8 cellular contexts compared by ENCODE assay signal in the genomic region with DNA sequence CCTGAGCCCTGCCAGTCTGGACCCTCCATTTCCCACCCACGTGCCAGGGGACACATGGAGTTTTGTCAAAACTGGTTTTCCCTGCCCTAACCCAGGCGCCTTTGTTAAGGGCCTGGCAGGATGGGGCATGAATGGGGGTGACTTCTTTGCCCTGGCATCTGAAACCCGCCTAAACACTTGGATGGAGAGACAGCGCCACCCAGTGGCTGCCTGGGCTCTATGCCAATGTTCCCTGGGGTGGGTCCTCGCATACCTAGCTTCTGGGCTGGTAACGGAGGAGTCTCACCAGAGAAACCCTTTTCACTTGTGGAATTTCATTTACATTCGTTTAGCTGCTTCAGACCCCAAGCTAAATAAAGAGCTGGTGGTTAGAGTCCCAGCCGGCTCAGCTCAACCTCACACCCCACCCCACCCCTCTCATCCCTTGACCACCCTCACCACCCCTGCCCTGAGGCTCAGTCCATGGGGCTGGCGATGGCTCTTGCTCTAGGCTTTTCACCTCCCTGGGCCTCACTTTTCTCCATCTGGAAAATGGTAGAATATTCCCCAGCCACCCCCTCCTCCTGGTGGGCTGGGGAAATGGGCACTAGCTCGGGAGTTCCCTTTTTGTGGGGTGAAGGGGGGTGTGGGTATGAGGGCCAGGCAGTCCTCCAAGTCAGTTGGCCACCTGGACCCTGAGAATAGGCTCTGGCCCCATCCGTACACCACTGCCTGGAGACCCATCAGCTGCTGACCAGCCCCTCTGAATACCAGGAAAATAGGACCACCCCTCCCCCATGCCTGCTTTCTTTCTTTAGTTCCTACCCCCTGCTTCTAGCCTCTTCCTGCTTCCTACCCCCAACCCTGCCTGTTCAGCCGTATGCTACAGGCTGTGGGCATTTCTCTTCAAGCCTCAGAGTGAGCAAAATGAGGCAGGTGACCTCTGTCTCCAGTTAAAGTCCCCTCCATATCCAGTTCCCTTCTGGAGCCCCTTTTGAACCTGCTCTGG. TPM values are rescaled to one million over a fixed set of nuclear protein-coding genes. Genes with fewer than 3 reads are reported as not detected.
A peak's percentile ranks its signal among the peaks of the same experiment; 100 is the strongest.
DNase-seq lines count a peak whose midpoint lies in the region; ATAC-seq, FAIRE-seq and TF ChIP-seq lines count a peak whose summit lies in the region.

No MANE protein-coding gene starts in this region.

- TF ChIP-seq CTCF in D721Med (IDR thresholded peaks at IDR 0.05; ENCODE audit: insufficient read depth, missing control alignments) = peak; percentile 75
- TF ChIP-seq CTCF in coronary artery (IDR thresholded peaks at IDR 0.05) = peak; percentile 39
- TF ChIP-seq CTCF in left lung (IDR thresholded peaks at IDR 0.05) = peak; percentile 59 to 67

- in situ Hi-C loops in HAP-1 (cut with MboI; ENCODE audit: low sequenced_read_pairs) = loop anchor here (5.0 to 10.0 kb wide), 2 partner anchors 60 to 162 kb away; no protein-coding TSS in a partner anchor

- no peak for FAIRE-seq in D721Med (lab: Jason Lieb, UNC)

- H3K27me3 ChIP-seq in HAP-1 (ENCODE audit: low read depth) (no peaks in the 10 kb centered on the region), left lung (peaks cover 0 to 10% of the 10 kb centered on the region in 2 donors)

- H3K27ac ChIP-seq in coronary artery = no peak overlapping the region
- no peak overlapping the region for H3K27ac ChIP-seq in left lung

- ATAC-seq in left lung = peak; percentile 89
- no peak for ATAC-seq in GM21737 (IDR thresholded peaks at IDR 0.05; ENCODE audit: unreplicated experiment)

- intact Hi-C loops in left lung (cut with DNase I) = loop anchor here in 1 of 2 donors (10.0 kb wide), 1 partner anchor 398 kb away; a partner anchor contains a TSS

- peak; percentile 40 for DNase-seq in D721Med (ENCODE audit: insufficient read length, low spot score)
- DNase-seq in HAP-1 (ENCODE audit: low spot score in 2 of 2) = peak; percentile 96 to 97
- DNase-seq in NCI-H2227 treated with DMSO at 0.1 percent for 48 hours (lab: John Stamatoyannopoulos, UW) = peak; percentile 87
- peak; percentile 64 to 72 for DNase-seq in activated CD4-positive, alpha-beta T cell treated with anti-CD3 and anti-CD28 coated beads for 4 hours
- no peak for DNase-seq in coronary artery (ENCODE audit: low spot score)
- DNase-seq in left lung = peak; percentile 42 to 76
- DNase-seq in stimulated activated CD4-positive, alpha-beta T cell treated with anti-CD3 and anti-CD28 coated beads, Interleukin-4, amount 100 ng/mL, for 48 hours (ENCODE audit: low read depth in 2 of 2) = peak; percentile 60 to 71

- H3K9me3 ChIP-seq in HAP-1 (no peaks in the 10 kb centered on the region), left lung (no peaks in the 10 kb centered on the region)

- peak overlapping the region; percentile 37 for H3K4me3 ChIP-seq in HAP-1
- H3K4me3 ChIP-seq in coronary artery = no peak overlapping the region
- H3K4me3 ChIP-seq in left lung = no peak overlapping the region

- H3K36me3 ChIP-seq in HAP-1 (replicated peaks) (0 out of 2 replicates have a peak, but pooled peaks cover 3% of the 10 kb centered on the region), left lung (no peaks in the 10 kb centered on the region)

- H3K4me1 ChIP-seq in HAP-1 = peaks cover 24% of the 10 kb centered on the region
- H3K4me1 ChIP-seq in left lung = no peaks in the 10 kb centered on the region

RNA-seq across cellular contexts. Expression of a gene that starts 57.1 kb away (rescaled TPM):
- total RNA-seq in left lung = 10 to 100 TPM; 20.7 to 28.7 TPM
